22 cellular contexts compared by ENCODE assay signal in genomic region chr1:118716775-118717174, GRCh38.
DNase-seq lines count a peak whose midpoint lies in the region; ATAC-seq and TF ChIP-seq lines count a peak whose summit lies in the region.
"Had no signal": no experiment of that assay in that cellular context is flagged by ENCODE, and none has a peak within 500 bp of the region (broad histone marks: within the 10 kb centered on the region; RNA-seq: fewer than 3 reads in every experiment).

No MANE protein-coding gene starts in this region.

- H3K79me1 ChIP-seq in H9 (ENCODE audit: insufficient read depth, low read depth, low read length, poor library complexity, severe bottlenecking), result no peaks in the 10 kb centered on the region

- no peak overlapping the region for H2BK120ac ChIP-seq in H9 (ENCODE audit: low read depth, low read length, poor library complexity, severe bottlenecking)

- intact Hi-C loops in body of pancreas (cut with DNase I), result no loop called here
- intact Hi-C loops in right lobe of liver (cut with DNase I), result no loop called here

- H3K4me3 Mint-ChIP-seq in H9, result no peak overlapping the region
- H3K4me3 Mint-ChIP-seq: activated naive CD4-positive, alpha-beta T cell treated with anti-CD3 and anti-CD28 coated beads, Interleukin-2, amount 10 ng/mL, durations not matched to agents 7 days and 5 days; CD14-positive monocyte; natural killer cell had no signal

- peaks cover under 1 to 4% of the 10 kb centered on the region in 2 experiments; a peak in 2 of 5 replicates for H3K9me3 Mint-ChIP-seq in H9

- H3K14ac ChIP-seq in H9 (ENCODE audit: insufficient read depth, low read length), result no peak overlapping the region

- no peak overlapping the region for H3K4ac ChIP-seq in H9 (ENCODE audit: low read depth, low read length)

- H3K36me3 ChIP-seq in body of pancreas (replicated peaks in 1 of 2; ENCODE audit: insufficient read depth in 1 of 2, low read depth in 2 of 2) (no peaks in the 10 kb centered on the region), right lobe of liver (no peaks in the 10 kb centered on the region)
- H3K36me3 ChIP-seq: thoracic aorta had no signal

- no peaks in the 10 kb centered on the region for H3K23me2 ChIP-seq in H9 (ENCODE audit: insufficient read length, low read depth, low read length, poor library complexity, severe bottlenecking)

- H3K36me3 Mint-ChIP-seq in H9 (ENCODE audit: insufficient read depth in 1 of 3, low read depth in 3 of 3), result no peaks in the 10 kb centered on the region
- H3K36me3 Mint-ChIP-seq: activated naive CD4-positive, alpha-beta T cell treated with anti-CD3 and anti-CD28 coated beads, Interleukin-2, amount 10 ng/mL, durations not matched to agents 7 days and 5 days; CD14-positive monocyte; natural killer cell had no signal

- H2AFZ ChIP-seq in H9 (ENCODE audit: low read length), result no peak overlapping the region

- H3K27me3 ChIP-seq in H9 (ENCODE audit: insufficient read depth, low read length), result no peaks in the 10 kb centered on the region
- H3K27me3 ChIP-seq in body of pancreas, result no peaks in the 10 kb centered on the region
- no peaks in the 10 kb centered on the region for H3K27me3 ChIP-seq in right lobe of liver

- H3K23ac ChIP-seq in H9 (ENCODE audit: insufficient read length, low read depth, low read length), result no peak overlapping the region

- no peak overlapping the region for H4K8ac ChIP-seq in H9 (replicated peaks; ENCODE audit: insufficient read length, low read depth, low read length)

- H2AK5ac ChIP-seq in H9 (ENCODE audit: insufficient read length, low read length), result no peak overlapping the region

- H2BK20ac ChIP-seq in H9 (ENCODE audit: low read depth, low read length, poor library complexity, severe bottlenecking), result no peak overlapping the region

- WGBS in H9 (ENCODE audit: extremely low coverage, insufficient read length, low lambda C conversion rate), result no CpG with 5 or more reads among the region's 1 CpG
- WGBS in body of pancreas, 2 donors, result 34 to 37% methylated on average over 1 of the region's 1 CpG
- 77% methylated on average over 1 of the region's 1 CpG for WGBS in right lobe of liver (ENCODE audit: insufficient coverage, low coverage, low lambda C conversion rate, missing lambda C conversion rate)

- no peaks in the 10 kb centered on the region for H3K27me3 Mint-ChIP-seq in H9 (ENCODE audit: low read depth)
- H3K27me3 Mint-ChIP-seq: activated naive CD4-positive, alpha-beta T cell treated with anti-CD3 and anti-CD28 coated beads, Interleukin-2, amount 10 ng/mL, durations not matched to agents 7 days and 5 days had no signal

- no peaks in the 10 kb centered on the region for H3K79me2 ChIP-seq in H9 (ENCODE audit: insufficient read depth, low read length)

- H4K91ac ChIP-seq in H9 (ENCODE audit: insufficient read length, low read depth, low read length), result no peak overlapping the region

- H3T11ph ChIP-seq in H9 (ENCODE audit: low read length), result no peak overlapping the region

- no peak overlapping the region for H3K9ac ChIP-seq in H9 (ENCODE audit: extremely low read depth, insufficient read length, low read length)

- TF ChIP-seq POLR2A in body of pancreas (IDR thresholded peaks at IDR 0.05), result no peak
- TF ChIP-seq POLR2A in right lobe of liver (IDR thresholded peaks at IDR 0.05), result no peak

- H4K5ac ChIP-seq in H9 (ENCODE audit: insufficient read length, low read depth, low read length), result no peak overlapping the region

- H3K18ac ChIP-seq in H9 (ENCODE audit: insufficient read length, low read depth, low read length), result no peak overlapping the region

- H3K9me3 ChIP-seq in H9 (ENCODE audit: control insufficient read depth, low read depth, low read length) (no peaks in the 10 kb centered on the region), body of pancreas (no peaks in the 10 kb centered on the region), right lobe of liver (no peaks in the 10 kb centered on the region)
- H3K9me3 ChIP-seq: thoracic aorta had no signal

- TF ChIP-seq CTCF in AG10803 (conservative IDR thresholded peaks at IDR 0.05; ENCODE audit: low read length), result peak; percentile 29
- TF ChIP-seq CTCF in H9 (conservative IDR thresholded peaks at IDR 0.05), result peak; percentile 56
- TF ChIP-seq CTCF in body of pancreas (IDR thresholded peaks at IDR 0.05), result peak in 6 of 7 experiments; percentile 11 to 43 (median 20)
- peak in 3 of 4 donors; percentile 15 to 32 (median 24) for TF ChIP-seq CTCF in right lobe of liver (IDR thresholded peaks at IDR 0.05)

- no peak overlapping the region for H2BK5ac ChIP-seq in H9 (ENCODE audit: insufficient read length, low read length)

- H4K20me1 ChIP-seq in H9 (ENCODE audit: control insufficient read depth, insufficient read depth, insufficient read length), result no peaks in the 10 kb centered on the region

- H3K4me2 ChIP-seq in H9 (ENCODE audit: insufficient read depth, insufficient read length, low read length), result no peak overlapping the region

- H2BK12ac ChIP-seq in H9 (ENCODE audit: insufficient read length, low read depth, low read length), result no peak overlapping the region

- DNase-seq in AG10803 (ENCODE audit: low read depth) (peak; percentile 4), H9 (no peak), body of pancreas (peak in 2 of 4 donors; percentile 3 to 13), right lobe of liver (no peak)
- DNase-seq in activated CD4-positive, alpha-beta T cell treated with anti-CD3 and anti-CD28 coated beads, Interleukin-2, amount 50 U/mL, for 1 hour, result no peak
- DNase-seq: activated CD4-positive, alpha-beta T cell treated with anti-CD3 and anti-CD28 coated beads for 1 hour; activated naive CD4-positive, alpha-beta T cell treated with anti-CD3 and anti-CD28 coated beads, Interleukin-2, amount 10 ng/mL, durations not matched to agents 7 days and 5 days; DMS79; effector CD4-positive, alpha-beta T cell; natural killer cell; NCI-H1930; NCI-H524; RPMI8226; stimulated activated CD4-positive, alpha-beta T cell treated with anti-CD3 and anti-CD28 coated beads, Interleukin-2, amount 100 ng/mL, for 24 hours; T-helper 2 cell had no signal

- no peak overlapping the region for H3K56ac ChIP-seq in H9 (ENCODE audit: insufficient read length, low read depth, low read length)

- ATAC-seq in body of pancreas (no peak), right lobe of liver (no peak), GM19351 (IDR thresholded peaks at IDR 0.05; ENCODE audit: unreplicated experiment) (no peak), HG03039 (IDR thresholded peaks at IDR 0.05; ENCODE audit: unreplicated experiment) (no peak), GM21423 (IDR thresholded peaks at IDR 0.05; ENCODE audit: unreplicated experiment) (no peak)
- ATAC-seq: natural killer cell, right cardiac atrium had no signal

- no peak overlapping the region for H3K27ac ChIP-seq in H9 (ENCODE audit: insufficient read length, low read depth, low read length)
- no peak overlapping the region for H3K27ac ChIP-seq in body of pancreas
- no peak overlapping the region for H3K27ac ChIP-seq in right lobe of liver
- H3K27ac ChIP-seq: HL-60, thoracic aorta had no signal

- H2BK15ac ChIP-seq in H9 (ENCODE audit: low read depth, low read length), result no peak overlapping the region

- 0 out of 4 replicates have a peak, but pooled peaks cover 0 to 2% of the 10 kb centered on the region in 2 experiments for H3K4me1 Mint-ChIP-seq in H9
- H3K4me1 Mint-ChIP-seq: activated naive CD4-positive, alpha-beta T cell treated with anti-CD3 and anti-CD28 coated beads, Interleukin-2, amount 10 ng/mL, durations not matched to agents 7 days and 5 days; CD14-positive monocyte; natural killer cell had no signal

- H3K4me3 ChIP-seq in AG10803 (ENCODE audit: low read length), result no peak overlapping the region
- H3K4me3 ChIP-seq in body of pancreas, result no peak overlapping the region
- no peak overlapping the region for H3K4me3 ChIP-seq in right lobe of liver
- H3K4me3 ChIP-seq: thoracic aorta had no signal

- H3K4me1 ChIP-seq in H9 (ENCODE audit: insufficient read depth, low read length) (no peaks in the 10 kb centered on the region), body of pancreas (no peaks in the 10 kb centered on the region), right lobe of liver (no peaks in the 10 kb centered on the region)

- no peak overlapping the region for H3K27ac Mint-ChIP-seq in H9
- H3K27ac Mint-ChIP-seq: activated naive CD4-positive, alpha-beta T cell treated with anti-CD3 and anti-CD28 coated beads, Interleukin-2, amount 10 ng/mL, durations not matched to agents 7 days and 5 days; CD14-positive monocyte; natural killer cell had no signal
